Comparison of ENCODE assay signal across 8 cellular contexts in the genomic region with DNA sequence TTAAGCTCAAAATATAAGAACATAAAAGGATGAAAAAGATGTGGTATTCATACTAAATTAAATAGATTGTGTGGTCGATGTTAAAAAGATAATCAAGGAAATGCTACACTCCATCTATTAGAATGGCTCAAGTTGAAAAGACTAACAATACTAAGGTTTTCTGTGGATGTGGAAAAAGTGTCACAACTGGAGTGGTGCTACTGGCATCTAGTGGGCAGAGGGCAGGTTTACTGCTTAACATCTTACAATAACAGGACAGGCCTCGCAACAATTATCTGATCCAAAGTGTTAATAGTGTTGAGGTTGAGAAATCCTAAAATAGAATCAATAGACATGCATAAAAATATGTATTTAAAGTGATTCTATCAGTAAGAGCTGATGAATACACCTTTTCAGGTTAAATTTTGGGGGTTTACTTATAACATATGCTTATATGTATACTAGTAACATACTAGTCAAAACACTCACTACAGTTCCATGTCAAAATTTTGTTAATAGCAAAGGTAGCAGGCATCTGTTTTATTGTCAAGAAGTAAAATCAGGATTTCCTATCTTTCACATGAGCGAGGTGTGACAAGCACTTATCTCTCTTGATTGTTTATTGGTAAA.
DNase-seq lines count a peak whose midpoint lies in the region; ATAC-seq, FAIRE-seq and TF ChIP-seq lines count a peak whose summit lies in the region.

No MANE protein-coding gene starts in this region.

- no peak for FAIRE-seq in astrocyte (lab: Jason Lieb, UNC)

- no peak overlapping the region for H3K4me3 Mint-ChIP-seq in astrocyte (ENCODE audit: unreplicated experiment)

- TF ChIP-seq EP300 in tibial nerve (IDR thresholded peaks at IDR 0.05): no peak

- TF ChIP-seq CTCF in astrocyte (IDR thresholded peaks at IDR 0.05; ENCODE audit: insufficient read depth, low read depth, low read length) (peak; percentile 68), tibial nerve (IDR thresholded peaks at IDR 0.05) (no peak)

- no peaks in the 10 kb centered on the region for H3K79me2 ChIP-seq in astrocyte (ENCODE audit: insufficient read depth, low read length)

- no peaks in the 10 kb centered on the region for H3K27me3 Mint-ChIP-seq in astrocyte (ENCODE audit: low read depth, unreplicated experiment)

- no peaks in the 10 kb centered on the region for H4K20me1 ChIP-seq in astrocyte (ENCODE audit: insufficient read depth, low read length)

- H3K9ac ChIP-seq in astrocyte (ENCODE audit: low read length): no peak overlapping the region

- no peak overlapping the region for H3K4me3 ChIP-seq in astrocyte (ENCODE audit: insufficient read depth, low read depth, low read length)
- H3K4me3 ChIP-seq in tibial nerve: no peak overlapping the region

- TF ChIP-seq POLR2A in tibial nerve (IDR thresholded peaks at IDR 0.05): no peak

- no peak overlapping the region for H3K4me2 ChIP-seq in astrocyte (ENCODE audit: low read length)

- no peak overlapping the region for H3K27ac ChIP-seq in astrocyte (ENCODE audit: low read depth, low read length)
- H3K27ac ChIP-seq in tibial nerve: no peak overlapping the region

- H3K4me1 Mint-ChIP-seq in astrocyte (ENCODE audit: low read depth, unreplicated experiment): no peaks in the 10 kb centered on the region

- WGBS in tibial nerve, 2 donors: 85 to 91% methylated on average over 3 of the region's 3 CpGs

- peak; percentile 19 for DNase-seq in GM04503 (ENCODE audit: low read depth)
- peak; percentile 5 for DNase-seq in LoVo (ENCODE audit: low spot score)
- DNase-seq in astrocyte (ENCODE audit: low read depth): peak; percentile 36
- peak; percentile 74 for DNase-seq in midbrain (lab: John Stamatoyannopoulos, UW)
- no peak for DNase-seq in tibial nerve (ENCODE audit: low spot score in 2 of 2)

- H3K4me1 ChIP-seq in astrocyte (ENCODE audit: insufficient read depth, low read length) (no peaks in the 10 kb centered on the region), tibial nerve (no peaks in the 10 kb centered on the region)

- no peaks in the 10 kb centered on the region for H3K9me3 ChIP-seq in astrocyte (ENCODE audit: insufficient read depth, low read depth, low read length)
- H3K9me3 ChIP-seq in tibial nerve: no peaks in the 10 kb centered on the region

- H3K36me3 ChIP-seq in astrocyte (ENCODE audit: insufficient read depth, low read length) (no peaks in the 10 kb centered on the region), tibial nerve (no peaks in the 10 kb centered on the region)

- no peak overlapping the region for H3K27ac Mint-ChIP-seq in astrocyte (ENCODE audit: unreplicated experiment)

- no peak overlapping the region for H2AFZ ChIP-seq in astrocyte (ENCODE audit: low read depth, low read length)

- ATAC-seq in GM19324 (IDR thresholded peaks at IDR 0.05; ENCODE audit: low FRiP score, unreplicated experiment) (no peak), HG02973 (IDR thresholded peaks at IDR 0.05; ENCODE audit: unreplicated experiment) (no peak), HG02678 (IDR thresholded peaks at IDR 0.05; ENCODE audit: unreplicated experiment) (no peak)

- H3K9me3 Mint-ChIP-seq in astrocyte (ENCODE audit: unreplicated experiment): no peaks in the 10 kb centered on the region

- H3K36me3 Mint-ChIP-seq in astrocyte (ENCODE audit: low read depth, unreplicated experiment): no peaks in the 10 kb centered on the region

- H3K27me3 ChIP-seq in astrocyte (ENCODE audit: insufficient read depth, low read length): no peaks in the 10 kb centered on the region
- H3K27me3 ChIP-seq in tibial nerve: no peaks in the 10 kb centered on the region

Comparison
In these comparisons a context has a peak if more than half of its experiments do, and no peak if none do; other contexts are left out.
1. DNase-seq: peak in GM04503 (single experiment), LoVo (single experiment), astrocyte (single experiment) and midbrain (single experiment); none in tibial nerve (0 of 2).